8 cellular contexts compared by ENCODE assay signal in genomic region chr13:39777527-39778061, GRCh38.
DNase-seq lines count a peak whose midpoint lies in the region; ATAC-seq and TF ChIP-seq lines count a peak whose summit lies in the region.

No MANE protein-coding gene starts in this region.

- in situ Hi-C loops in GM13976 (cut with MboI; ENCODE audit: low sequenced_read_pairs, unreplicated experiment): no loop called here

- H3K4me3 ChIP-seq in Jurkat, Clone E6-1 (ENCODE audit: low read length): no peak overlapping the region
- H3K4me3 ChIP-seq in fibroblast of villous mesenchyme (ENCODE audit: low read depth, low read length): no peak overlapping the region

- no peak for ATAC-seq in HG02588 (IDR thresholded peaks at IDR 0.05; ENCODE audit: unreplicated experiment)

- DNase-seq in GM04503 (ENCODE audit: low read depth) (peak; percentile 60), fibroblast of villous mesenchyme (ENCODE audit: low read depth) (peak; percentile 86), DMS79 treated with DMSO at 0.1 percent for 48 hours (lab: John Stamatoyannopoulos, UW) (no peak), GM13976 (ENCODE audit: low spot score) (no peak)
- peak; percentile 22 for DNase-seq in Jurkat, Clone E6-1 (ENCODE audit: low read depth, low spot score)
- peak; percentile 73 for DNase-seq in activated CD4-positive, alpha-beta T cell treated with anti-CD3 and anti-CD28 coated beads for 48 hours
- DNase-seq in stimulated activated CD8-positive, alpha-beta memory T cell treated with anti-CD3 and anti-CD28 coated beads, Interleukin-4, amount 100 ng/mL, for 24 hours (ENCODE audit: low read depth): peak; percentile 7

- TF ChIP-seq CTCF in fibroblast of villous mesenchyme (IDR thresholded peaks at IDR 0.05; ENCODE audit: insufficient read depth, low read depth, low read length): peak; percentile 46
- TF ChIP-seq CTCF in GM13976 (IDR thresholded peaks at IDR 0.05; ENCODE audit: borderline replicate concordance, control extremely low read depth, extremely low read depth, insufficient read depth, missing control alignments): no peak

Comparison
In these comparisons a context has a peak if more than half of its experiments do, and no peak if none do; other contexts are left out.
1. DNase-seq: peak in GM04503 (single experiment), Jurkat, Clone E6-1 (single experiment), activated CD4-positive, alpha-beta T cell treated with anti-CD3 and anti-CD28 coated beads for 48 hours (single experiment), fibroblast of villous mesenchyme (single experiment) and stimulated activated CD8-positive, alpha-beta memory T cell treated with anti-CD3 and anti-CD28 coated beads, Interleukin-4, amount 100 ng/mL, for 24 hours (single experiment); none in DMS79 treated with DMSO at 0.1 percent for 48 hours (single experiment) and GM13976 (single experiment).